In genomic region chr3:16533928-16534913, GRCh38 we compare ENCODE assay signal across 21 cellular contexts. TPM values are rescaled to one million over a fixed set of nuclear protein-coding genes. Genes with fewer than 3 reads are reported as not detected.
A peak's percentile ranks its signal among the peaks of the same experiment; 100 is the strongest.
DNase-seq lines count a peak whose midpoint lies in the region; ATAC-seq and TF ChIP-seq lines count a peak whose summit lies in the region.
"Had no signal": no experiment of that assay in that cellular context is flagged by ENCODE, and none has a peak within 500 bp of the region (broad histone marks: within the 10 kb centered on the region; RNA-seq: fewer than 3 reads in every experiment).

No MANE protein-coding gene starts in this region.

- H3K36me3 ChIP-seq in osteoblast (ENCODE audit: insufficient read depth, low read length) = no peaks in the 10 kb centered on the region
- H3K36me3 ChIP-seq: heart right ventricle, SJSA1, transverse colon had no signal

- TF ChIP-seq CTCF in WTC11 (IDR thresholded peaks at IDR 0.05) (no peak), osteoblast (IDR thresholded peaks at IDR 0.05; ENCODE audit: extremely low read depth, low read depth, low read length) (no peak)

- H3K4me3 Mint-ChIP-seq in WTC11 = peak overlapping the region; percentile 20
- no peak overlapping the region for H3K4me3 Mint-ChIP-seq in activated CD8-positive, alpha-beta memory T cell treated with anti-CD3 and anti-CD28 coated beads, Interleukin-2, amount 10 ng/mL, durations not matched to agents 7 days and 5 days
- H3K4me3 Mint-ChIP-seq: stimulated activated naive CD8-positive, alpha-beta T cell treated with anti-CD3 and anti-CD28 coated beads, Interleukin-15, amount 100 ng/mL, for 72 hours; T-helper 1 cell treated with Interleukin-12 subunit alpha and Interleukin-12 subunit beta and Interleukin-4 antibody, amounts not matched to agents 30 μg/mL and 1 μg/mL, for 36 hours had no signal

- H4K20me1 ChIP-seq in osteoblast (ENCODE audit: insufficient read depth, low read length) = no peaks in the 10 kb centered on the region

- POLR2A ChIA-PET in WTC11 (lab: Charles Lee) = no interaction called here

- no peak overlapping the region for H3K4me3 ChIP-seq in osteoblast (ENCODE audit: insufficient read depth, low read length)
- H3K4me3 ChIP-seq: heart right ventricle, SJSA1, transverse colon had no signal

- H3K4me1 Mint-ChIP-seq in WTC11 = peaks cover 41% of the 10 kb centered on the region
- peaks cover 2% of the 10 kb centered on the region for H3K4me1 Mint-ChIP-seq in activated CD8-positive, alpha-beta memory T cell treated with anti-CD3 and anti-CD28 coated beads, Interleukin-2, amount 10 ng/mL, durations not matched to agents 7 days and 5 days

- no peaks in the 10 kb centered on the region for H3K27me3 Mint-ChIP-seq in WTC11 (ENCODE audit: low read depth)
- peaks cover 49% of the 10 kb centered on the region for H3K27me3 Mint-ChIP-seq in activated CD8-positive, alpha-beta memory T cell treated with anti-CD3 and anti-CD28 coated beads, Interleukin-2, amount 10 ng/mL, durations not matched to agents 7 days and 5 days

- H3K27me3 ChIP-seq in osteoblast (ENCODE audit: insufficient read depth, low read length) = peaks cover 22% of the 10 kb centered on the region
- H3K27me3 ChIP-seq: heart right ventricle, SJSA1 had no signal

- H3K4me1 ChIP-seq in osteoblast (ENCODE audit: insufficient read depth, low read length) = peaks cover 2% of the 10 kb centered on the region
- H3K4me1 ChIP-seq: SJSA1, transverse colon had no signal

- peak; percentile 46 for ATAC-seq in WTC11
- no peak for ATAC-seq in activated CD8-positive, alpha-beta memory T cell treated with anti-CD3 and anti-CD28 coated beads, Interleukin-2, amount 10 ng/mL, durations not matched to agents 7 days and 5 days
- ATAC-seq: heart right ventricle; PC-3; stimulated activated naive CD8-positive, alpha-beta T cell treated with anti-CD3 and anti-CD28 coated beads, Interleukin-15, amount 100 ng/mL, for 72 hours had no signal

- H3K9me3 ChIP-seq in osteoblast (ENCODE audit: low read depth, low read length) = no peaks in the 10 kb centered on the region
- H3K9me3 ChIP-seq: heart right ventricle, SJSA1, transverse colon had no signal

- no peak overlapping the region for H2AFZ ChIP-seq in osteoblast (ENCODE audit: low read length)
- H2AFZ ChIP-seq: parathyroid adenoma had no signal

- H3K27ac ChIP-seq in osteoblast (ENCODE audit: low read depth, low read length) = no peak overlapping the region
- H3K27ac ChIP-seq: heart right ventricle, parathyroid adenoma, SJSA1, transverse colon had no signal

- H3K9me3 Mint-ChIP-seq in WTC11 = peaks cover 3% of the 10 kb centered on the region; the same call in 1 of the 2 replicates
- no peaks in the 10 kb centered on the region for H3K9me3 Mint-ChIP-seq in activated CD8-positive, alpha-beta memory T cell treated with anti-CD3 and anti-CD28 coated beads, Interleukin-2, amount 10 ng/mL, durations not matched to agents 7 days and 5 days (ENCODE audit: low read depth)
- H3K9me3 Mint-ChIP-seq: stimulated activated naive CD8-positive, alpha-beta T cell treated with anti-CD3 and anti-CD28 coated beads, Interleukin-15, amount 100 ng/mL, for 72 hours; T-helper 1 cell treated with Interleukin-12 subunit alpha and Interleukin-12 subunit beta and Interleukin-4 antibody, amounts not matched to agents 30 μg/mL and 1 μg/mL, for 36 hours had no signal

- no peak overlapping the region for H3K4me2 ChIP-seq in osteoblast (ENCODE audit: insufficient read depth, low read length)

- DNase-seq in DMS 273 treated with DMSO at 0.1 percent for 48 hours (lab: John Stamatoyannopoulos, UW) (peak; percentile 59), NCI-H1105 treated with DMSO at 0.1 percent for 48 hours (lab: John Stamatoyannopoulos, UW) (peak; percentile 30), WTC11 (ENCODE audit: low spot score) (no peak), myocyte (ENCODE audit: low read depth) (peak; percentile 65), head of caudate nucleus (no peak), osteoblast (ENCODE audit: insufficient read length, low spot score, missing footprints) (no peak)
- DNase-seq in activated CD8-positive, alpha-beta memory T cell treated with anti-CD3 and anti-CD28 coated beads, Interleukin-2, amount 10 ng/mL, durations not matched to agents 7 days and 5 days = no peak
- DNase-seq: activated CD4-positive, alpha-beta T cell treated with anti-CD3 and anti-CD28 coated beads, Interleukin-2, amount 50 U/mL, for 48 hours; activated naive CD4-positive, alpha-beta T cell treated with anti-CD3 and anti-CD28 coated beads, Interleukin-2, amount 50 U/mL, for 16 hours; activated T-cell treated with anti-CD3 and anti-CD28 coated beads, Interleukin-2, amount 50 U/mL, for 1 hour; heart right ventricle; mammary epithelial cell; NCI-H1417 treated with DMSO at 0.1 percent for 48 hours; PC-3; stimulated activated CD4-positive, alpha-beta T cell treated with anti-CD3 and anti-CD28 coated beads, Interleukin-4, amount 100 ng/mL, for 1 hour; stimulated activated naive CD8-positive, alpha-beta T cell treated with anti-CD3 and anti-CD28 coated beads, Interleukin-15, amount 100 ng/mL, for 72 hours; transverse colon had no signal

- CTCF ChIA-PET in WTC11 (lab: Charles Lee) = interaction anchor here (2.0 kb wide), 1 partner anchor 244 kb away, joined by 6 read pairs; no protein-coding TSS in a partner anchor
- CTCF ChIA-PET in activated CD8-positive, alpha-beta memory T cell treated with anti-CD3 and anti-CD28 coated beads, Interleukin-2, amount 10 ng/mL, durations not matched to agents 7 days and 5 days (lab: Charles Lee) = no interaction called here

- peak overlapping the region; percentile 58 for H3K27ac Mint-ChIP-seq in WTC11
- H3K27ac Mint-ChIP-seq in activated CD8-positive, alpha-beta memory T cell treated with anti-CD3 and anti-CD28 coated beads, Interleukin-2, amount 10 ng/mL, durations not matched to agents 7 days and 5 days = no peak overlapping the region
- H3K27ac Mint-ChIP-seq: stimulated activated naive CD8-positive, alpha-beta T cell treated with anti-CD3 and anti-CD28 coated beads, Interleukin-15, amount 100 ng/mL, for 72 hours; T-helper 1 cell treated with Interleukin-12 subunit alpha and Interleukin-12 subunit beta and Interleukin-4 antibody, amounts not matched to agents 30 μg/mL and 1 μg/mL, for 36 hours had no signal

- no peaks in the 10 kb centered on the region for H3K36me3 Mint-ChIP-seq in WTC11
- no peaks in the 10 kb centered on the region for H3K36me3 Mint-ChIP-seq in activated CD8-positive, alpha-beta memory T cell treated with anti-CD3 and anti-CD28 coated beads, Interleukin-2, amount 10 ng/mL, durations not matched to agents 7 days and 5 days

- no peaks in the 10 kb centered on the region for H3K79me2 ChIP-seq in osteoblast (ENCODE audit: insufficient read depth, low read length)
- H3K79me2 ChIP-seq: parathyroid adenoma had no signal

- intact Hi-C loops in head of caudate nucleus (cut with DNase I) = no loop called here

TF ChIP-seq in WTC11, 78 proteins besides CTCF, POLR2A, EP300 and RAD21:
- TF ChIP-seq USF1 (CRISPR knock-in tag; IDR thresholded peaks at IDR 0.05) (no peak), FOXK1 (CRISPR knock-in tag; IDR thresholded peaks at IDR 0.05) (no peak), NFYB (CRISPR knock-in tag; conservative IDR thresholded peaks at IDR 0.05; ENCODE audit: low read depth) (no peak), NFE2L1 (CRISPR knock-in tag; IDR thresholded peaks at IDR 0.05) (no peak), NR3C1 (CRISPR knock-in tag; conservative IDR thresholded peaks at IDR 0.05; ENCODE audit: low read depth) (no peak), ZNF396 (CRISPR knock-in tag; IDR thresholded peaks at IDR 0.05; ENCODE audit: borderline replicate concordance) (no peak), ZNF317 (CRISPR knock-in tag; IDR thresholded peaks at IDR 0.05; ENCODE audit: borderline replicate concordance, low read depth) (no peak), RELA (CRISPR knock-in tag; IDR thresholded peaks at IDR 0.05; ENCODE audit: borderline replicate concordance) (no peak), ZNF263 (CRISPR knock-in tag; IDR thresholded peaks at IDR 0.05; ENCODE audit: low read depth) (no peak), ZNF121 (CRISPR knock-in tag; IDR thresholded peaks at IDR 0.05) (no peak), ZNF219 (CRISPR knock-in tag; IDR thresholded peaks at IDR 0.05; ENCODE audit: borderline replicate concordance) (no peak), IRF2 (CRISPR knock-in tag; IDR thresholded peaks at IDR 0.05; ENCODE audit: borderline replicate concordance, low read depth) (no peak)

RNA-seq across cellular contexts. Expression of gene RFTN1, which starts 20.7 kb away (rescaled TPM):
- 2.7 to 3.8 TPM (median 3.2 TPM) in 3 replicates for total RNA-seq in WTC11 (2021)
- 57.4 and 76.0 TPM in 2 replicates for total RNA-seq in myocyte
- 44.5 TPM for polyA plus RNA-seq in myocyte (2012)
- 10 to 100 TPM; 78.0 to 96.7 TPM for total RNA-seq in activated CD8-positive, alpha-beta memory T cell treated with anti-CD3 and anti-CD28 coated beads, Interleukin-2, amount 10 ng/mL, durations not matched to agents 7 days and 5 days
- total RNA-seq in osteoblast = 94.6 and 99.2 TPM in 2 replicates
- total RNA-seq: HT-29 had no signal

Comparison
In these comparisons a context has a peak if more than half of its experiments do, and no peak if none do; other contexts are left out.
1. DNase-seq: peak in DMS 273 treated with DMSO at 0.1 percent for 48 hours (single experiment), NCI-H1105 treated with DMSO at 0.1 percent for 48 hours (single experiment) and myocyte (single experiment); none in WTC11 (single experiment), activated CD8-positive, alpha-beta memory T cell treated with anti-CD3 and anti-CD28 coated beads, Interleukin-2, amount 10 ng/mL, durations not matched to agents 7 days and 5 days (single experiment), head of caudate nucleus (0 of 42) and osteoblast (single experiment).
2. RNA of gene RFTN1, which starts 20.7 kb away (total RNA-seq): 94.6 to 99.2 TPM in osteoblast, 78.0 to 96.7 TPM in activated CD8-positive, alpha-beta memory T cell treated with anti-CD3 and anti-CD28 coated beads, Interleukin-2, amount 10 ng/mL, durations not matched to agents 7 days and 5 days and 57.4 to 76.0 TPM in myocyte; 2.7 to 3.8 TPM in WTC11; every median in the first group is over 10 times any median in the second.